ENCODE assay signal across 13 cellular contexts in the genomic region with DNA sequence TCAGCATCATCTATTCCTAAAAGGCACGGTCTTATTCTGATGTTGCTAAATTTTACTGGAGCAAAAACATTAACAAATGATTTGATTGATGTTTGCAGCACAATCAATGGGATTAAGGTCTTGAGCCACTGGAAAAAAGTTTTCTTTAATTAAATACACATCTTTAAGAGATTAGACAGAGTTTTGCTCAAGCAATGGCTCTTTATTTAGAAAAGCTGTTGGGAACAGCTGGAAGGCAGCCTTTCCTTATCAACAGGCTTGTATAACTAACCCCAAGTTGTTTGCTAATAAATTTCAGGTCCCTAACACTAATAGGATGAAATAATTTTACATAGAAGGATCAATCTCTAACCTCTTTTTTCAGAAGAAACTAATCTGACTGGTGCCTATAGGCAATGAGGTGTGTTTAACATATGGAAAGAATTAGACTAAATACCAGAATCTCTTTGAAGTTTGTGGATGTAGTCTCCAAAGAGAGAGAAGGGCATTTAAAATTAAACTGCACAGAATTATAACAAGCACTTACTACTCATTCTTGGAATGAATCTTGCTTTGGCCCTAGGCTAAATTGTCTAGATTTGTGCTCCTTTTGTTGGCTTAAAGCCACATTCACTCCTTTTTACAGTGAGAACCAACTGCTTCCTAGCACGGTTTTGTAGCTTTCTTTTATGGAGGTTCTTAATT.
DNase-seq lines count a peak whose midpoint lies in the region; ATAC-seq, FAIRE-seq and TF ChIP-seq lines count a peak whose summit lies in the region.
"Had no signal": no experiment of that assay in that cellular context is flagged by ENCODE, and none has a peak within 500 bp of the region (broad histone marks: within the 10 kb centered on the region; RNA-seq: fewer than 3 reads in every experiment).

No MANE protein-coding gene starts in this region.

- peak; percentile 59 for DNase-seq in Daoy (ENCODE audit: low read depth)
- DNase-seq in M059J (ENCODE audit: low read depth) = peak; percentile 89
- peak; percentile 52 for DNase-seq in astrocyte of the hippocampus (ENCODE audit: low read depth, low spot score)
- DNase-seq in small intestine = no peak
- no peak for DNase-seq in KBM-7
- DNase-seq: caudate nucleus; NCI-H526 treated with DMSO at 0.1 percent for 48 hours; stimulated activated CD4-positive, alpha-beta T cell treated with anti-CD3 and anti-CD28 coated beads, Interleukin-4, amount 100 ng/mL, for 1 hour had no signal

- no peaks in the 10 kb centered on the region for H3K9me3 ChIP-seq in small intestine (ENCODE audit: control insufficient read depth, low read depth)

- peaks cover 0 to 5% of the 10 kb centered on the region in 2 donors for H3K4me1 ChIP-seq in small intestine (ENCODE audit: control insufficient read depth in 2 of 2, insufficient read depth in 1 of 2, low read depth in 1 of 2, low read length in 1 of 2)

- H3K27ac Mint-ChIP-seq in nephron = peak overlapping the region; percentile 68 to 79 (median 69)

- H3K4me3 ChIP-seq in small intestine (ENCODE audit: low read depth in 1 of 2, low read length in 2 of 2) = no peak overlapping the region

- WGBS in small intestine, 3 donors = 48 to 54% (median 50%) methylated on average over 2 of the region's 2 CpGs

- H3K36me3 Mint-ChIP-seq in nephron (ENCODE audit: low read depth) = peaks cover 5% of the 10 kb centered on the region

- TF ChIP-seq CTCF in nephron (IDR thresholded peaks at IDR 0.05; ENCODE audit: unreplicated experiment in 3 of 3) = no peak

- in situ Hi-C loops in KBM-7 (cut with MboI; ENCODE audit: low pct_unique_long_range_greater_than_20kb, low sequenced_read_pairs) = no loop called here

- no peak for FAIRE-seq in small intestine (lab: Jason Lieb, UNC)
- FAIRE-seq: G401.6 had no signal

- H3K4me1 Mint-ChIP-seq in nephron = peaks cover 63% of the 10 kb centered on the region

- H3K27me3 Mint-ChIP-seq in nephron (ENCODE audit: low read depth) = no peaks in the 10 kb centered on the region

- H3K4me3 Mint-ChIP-seq in nephron = peak overlapping the region in 1 of 3 experiments; percentile 27

- H3K27me3 ChIP-seq in small intestine (ENCODE audit: control insufficient read depth in 2 of 2, insufficient read depth in 2 of 2, low read length in 2 of 2) = no peaks in the 10 kb centered on the region

- peak overlapping the region in 1 of 2 donors; percentile 20 for H3K27ac ChIP-seq in small intestine (ENCODE audit: low read depth in 1 of 2, low read length in 1 of 2)
- H3K27ac ChIP-seq: KMS-11, VCaP had no signal

- no peaks in the 10 kb centered on the region for H3K36me3 ChIP-seq in small intestine (ENCODE audit: control insufficient read depth in 2 of 2, insufficient read depth in 2 of 2, low read length in 2 of 2)

- no peak for ATAC-seq in HG02852 (IDR thresholded peaks at IDR 0.05; ENCODE audit: unreplicated experiment)

- peaks cover 5% of the 10 kb centered on the region for H3K9me3 Mint-ChIP-seq in nephron

Comparison
In these comparisons a context has a peak if more than half of its experiments do, and no peak if none do; other contexts are left out.
1. DNase-seq: peak in Daoy (single experiment), M059J (single experiment) and astrocyte of the hippocampus (single experiment); none in small intestine (single experiment) and KBM-7 (single experiment).